ENCODE assay signal across 8 cellular contexts in genomic region chr17:40490289-40490853, GRCh38. TPM values are rescaled to one million over a fixed set of nuclear protein-coding genes. Genes with fewer than 3 reads are reported as not detected.
A peak's percentile ranks its signal among the peaks of the same experiment; 100 is the strongest.
DNase-seq lines count a peak whose midpoint lies in the region; ATAC-seq and TF ChIP-seq lines count a peak whose summit lies in the region.

No MANE protein-coding gene starts in this region.

- H3K4me3 Mint-ChIP-seq in T-helper 1 cell treated with Interleukin-12 subunit alpha and Interleukin-12 subunit beta and Interleukin-4 antibody, amounts not matched to agents 30 μg/mL and 1 μg/mL, for 36 hours: peak overlapping the region; percentile 32

- TF ChIP-seq CTCF in gastroesophageal sphincter (IDR thresholded peaks at IDR 0.05): no peak

- WGBS in gastroesophageal sphincter (ENCODE audit: low coverage in 1 of 2), 2 donors: no CpG with 5 or more reads among the region's 5 CpGs

- H3K4me1 ChIP-seq in gastroesophageal sphincter: peaks cover 0 to 42% (median 20%) of the 10 kb centered on the region in 3 donors

- intact Hi-C loops in posterior vena cava (cut with DNase I): no loop called here

- in situ Hi-C loops in ACHN (cut with HindIII; ENCODE audit: low pct_ligation_motif_present, low pct_unique_long_range_greater_than_20kb, low sequenced_read_pairs): no loop called here

- ATAC-seq in gastroesophageal sphincter (peak; percentile 73), HG02571 (IDR thresholded peaks at IDR 0.05; ENCODE audit: unreplicated experiment) (no peak)
- ATAC-seq in activated CD4-positive, CD25-positive, alpha-beta regulatory T cell treated with anti-CD3 and anti-CD28 coated beads, Interleukin-2, amount 50 U/mL, for 24 hours: no peak

- no peaks in the 10 kb centered on the region for H3K27me3 ChIP-seq in gastroesophageal sphincter

- peak overlapping the region; percentile 65 for H3K27ac Mint-ChIP-seq in T-helper 1 cell treated with Interleukin-12 subunit alpha and Interleukin-12 subunit beta and Interleukin-4 antibody, amounts not matched to agents 30 μg/mL and 1 μg/mL, for 36 hours

- no peaks in the 10 kb centered on the region for H3K9me3 ChIP-seq in gastroesophageal sphincter

- no peaks in the 10 kb centered on the region for H3K9me3 Mint-ChIP-seq in T-helper 1 cell treated with Interleukin-12 subunit alpha and Interleukin-12 subunit beta and Interleukin-4 antibody, amounts not matched to agents 30 μg/mL and 1 μg/mL, for 36 hours

- no peak for TF ChIP-seq EP300 in gastroesophageal sphincter (IDR thresholded peaks at IDR 0.05)

- H3K4me3 ChIP-seq in gastroesophageal sphincter: no peak overlapping the region

- DNase-seq in ACHN (peak; percentile 51), HK-2 (ENCODE audit: unreplicated experiment) (peak; percentile 31), posterior vena cava (ENCODE audit: low spot score) (peak; percentile 90), 8988T (no peak)

- TF ChIP-seq POLR2A in gastroesophageal sphincter (IDR thresholded peaks at IDR 0.05): peak in 1 of 2 donors; percentile 8

- H3K27ac ChIP-seq in gastroesophageal sphincter: peak overlapping the region in 3 of 4 donors; percentile 5 to 74 (median 70)

- no peaks in the 10 kb centered on the region for H3K27me3 Mint-ChIP-seq in T-helper 1 cell treated with Interleukin-12 subunit alpha and Interleukin-12 subunit beta and Interleukin-4 antibody, amounts not matched to agents 30 μg/mL and 1 μg/mL, for 36 hours (ENCODE audit: low read depth)

- H3K36me3 ChIP-seq in gastroesophageal sphincter: no peaks in the 10 kb centered on the region

- peaks cover 5% of the 10 kb centered on the region for H3K36me3 Mint-ChIP-seq in T-helper 1 cell treated with Interleukin-12 subunit alpha and Interleukin-12 subunit beta and Interleukin-4 antibody, amounts not matched to agents 30 μg/mL and 1 μg/mL, for 36 hours (ENCODE audit: low read depth)

- peaks cover 61% of the 10 kb centered on the region for H3K4me1 Mint-ChIP-seq in T-helper 1 cell treated with Interleukin-12 subunit alpha and Interleukin-12 subunit beta and Interleukin-4 antibody, amounts not matched to agents 30 μg/mL and 1 μg/mL, for 36 hours (ENCODE audit: low read depth)

RNA-seq across cellular contexts. Expression of gene TNS4, which starts 11.1 kb away (rescaled TPM):
- total RNA-seq in gastroesophageal sphincter: 1 to 10 TPM in 1 of 4 donors, not detected in 3; 2.2 TPM
- under 1 TPM; 0.14 to 0.38 TPM for total RNA-seq in posterior vena cava

RNA-seq across cellular contexts. Expression of gene IGFBP4, which starts 47.1 kb away (rescaled TPM):
- total RNA-seq in gastroesophageal sphincter: 100 to 1,000 TPM; 209 to 428 (median 281) TPM
- total RNA-seq in posterior vena cava: 1,000 to 10,000 TPM; 1,004 to 1,451 TPM
